In genomic region chr3:47140973-47141461, GRCh38 we compare ENCODE assay signal across 8 cellular contexts. TPM values are rescaled to one million over a fixed set of nuclear protein-coding genes. Genes with fewer than 3 reads are reported as not detected.
A peak's percentile ranks its signal among the peaks of the same experiment; 100 is the strongest.
DNase-seq lines count a peak whose midpoint lies in the region; ATAC-seq, FAIRE-seq and TF ChIP-seq lines count a peak whose summit lies in the region.
"Not testable (repeated sequence)": the region's sequence is repeated elsewhere in the genome, so short reads cannot be mapped to it uniquely, and the experiment has no call there.

No MANE protein-coding gene starts in this region.

- DNase-seq in GM12891 (ENCODE audit: insufficient read length, low spot score) (peak; percentile 36), NCI-H526 (lab: John Stamatoyannopoulos, UW) (peak; percentile 18 to 46), kidney glomerular epithelial cell (lab: John Stamatoyannopoulos, UW) (peak; percentile 51)

- H3K4me1 Mint-ChIP-seq in activated T-helper 17 cell treated with anti-CD3 and anti-CD28 coated beads, Interleukin-2, amount 50 U/mL, for 72 hours: peaks cover 22% of the 10 kb centered on the region
- H3K4me1 Mint-ChIP-seq in stimulated activated naive CD8-positive, alpha-beta T cell treated with anti-CD3 and anti-CD28 coated beads, Interleukin-15, Interleukin-2, amounts not matched to agents 100 ng/mL and 50 ng/mL, for 24 hours (ENCODE audit: low read depth): peaks cover 57% of the 10 kb centered on the region

- not testable (repeated sequence) for TF ChIP-seq POLR2A in GM12891 (IDR thresholded peaks at IDR 0.05; ENCODE audit: low read depth, low read length)

- not testable (repeated sequence) for H3K27me3 Mint-ChIP-seq in activated T-helper 17 cell treated with anti-CD3 and anti-CD28 coated beads, Interleukin-2, amount 50 U/mL, for 72 hours; stimulated activated naive CD8-positive, alpha-beta T cell treated with anti-CD3 and anti-CD28 coated beads, Interleukin-15, Interleukin-2, amounts not matched to agents 100 ng/mL and 50 ng/mL, for 24 hours

- not testable (repeated sequence) for H3K9me3 Mint-ChIP-seq in activated T-helper 17 cell treated with anti-CD3 and anti-CD28 coated beads, Interleukin-2, amount 50 U/mL, for 72 hours; stimulated activated naive CD8-positive, alpha-beta T cell treated with anti-CD3 and anti-CD28 coated beads, Interleukin-15, Interleukin-2, amounts not matched to agents 100 ng/mL and 50 ng/mL, for 24 hours

- FAIRE-seq in GM12891 (lab: Jason Lieb, UNC): peak; percentile 47

- peak overlapping the region; percentile 59 for H3K4me3 Mint-ChIP-seq in activated T-helper 17 cell treated with anti-CD3 and anti-CD28 coated beads, Interleukin-2, amount 50 U/mL, for 72 hours
- peak overlapping the region; percentile 20 for H3K4me3 Mint-ChIP-seq in stimulated activated naive CD8-positive, alpha-beta T cell treated with anti-CD3 and anti-CD28 coated beads, Interleukin-15, Interleukin-2, amounts not matched to agents 100 ng/mL and 50 ng/mL, for 24 hours

- H3K27ac Mint-ChIP-seq in activated T-helper 17 cell treated with anti-CD3 and anti-CD28 coated beads, Interleukin-2, amount 50 U/mL, for 72 hours: peak overlapping the region; percentile 79
- peak overlapping the region; percentile 65 for H3K27ac Mint-ChIP-seq in stimulated activated naive CD8-positive, alpha-beta T cell treated with anti-CD3 and anti-CD28 coated beads, Interleukin-15, Interleukin-2, amounts not matched to agents 100 ng/mL and 50 ng/mL, for 24 hours

- H3K36me3 Mint-ChIP-seq in activated T-helper 17 cell treated with anti-CD3 and anti-CD28 coated beads, Interleukin-2, amount 50 U/mL, for 72 hours (ENCODE audit: low read depth): not testable (repeated sequence)
- peaks cover 10% of the 10 kb centered on the region for H3K36me3 Mint-ChIP-seq in stimulated activated naive CD8-positive, alpha-beta T cell treated with anti-CD3 and anti-CD28 coated beads, Interleukin-15, Interleukin-2, amounts not matched to agents 100 ng/mL and 50 ng/mL, for 24 hours (ENCODE audit: low read depth)

- ATAC-seq in GM19372 (IDR thresholded peaks at IDR 0.05; ENCODE audit: low read depth, unreplicated experiment) (peak; percentile 92), HG02588 (IDR thresholded peaks at IDR 0.05; ENCODE audit: unreplicated experiment) (peak; percentile 81), HG03175 (IDR thresholded peaks at IDR 0.05; ENCODE audit: unreplicated experiment) (peak; percentile 94)
- peak; percentile 95 for ATAC-seq in activated T-helper 17 cell treated with anti-CD3 and anti-CD28 coated beads, Interleukin-2, amount 50 U/mL, for 72 hours (replicated peaks)

RNA-seq across cellular contexts. Expression of gene SETD2, which starts 22.9 kb away (rescaled TPM):
- 16.2 TPM for polyA plus RNA-seq in GM12891 (2012; ENCODE audit: low read depth, missing spikeins)
- 10 to 100 TPM; 28.8 to 33.1 TPM for total RNA-seq in activated T-helper 17 cell treated with anti-CD3 and anti-CD28 coated beads, Interleukin-2, amount 50 U/mL, for 72 hours

Comparison
In these comparisons a context has a peak if more than half of its experiments do, and no peak if none do; other contexts are left out.
1. Peak in every context shown above with its lines: DNase-seq and ATAC-seq.